1 cellular context compared by ENCODE assay signal in the genomic region with DNA sequence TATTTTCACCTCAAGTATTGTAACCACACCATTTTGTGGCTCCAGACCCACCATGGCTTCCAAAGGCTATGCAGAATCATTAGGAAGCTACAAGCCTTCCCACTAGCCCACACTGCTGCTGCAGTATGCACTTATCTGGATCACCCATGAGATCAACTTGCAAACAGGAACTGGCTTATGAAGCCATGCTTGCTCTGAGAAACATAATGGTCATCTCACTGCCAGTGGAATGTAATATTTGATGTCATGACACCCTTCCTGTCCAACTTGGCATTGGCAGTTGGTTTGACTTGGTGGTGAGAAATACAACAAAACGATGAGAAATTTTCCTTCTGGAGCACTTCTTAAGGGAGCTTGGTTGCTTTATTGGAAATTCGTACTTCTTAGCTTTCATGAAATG.
TF ChIP-seq lines count a peak whose summit lies in the region.

No MANE protein-coding gene starts in this region.

TF ChIP-seq in IMR-90, 13 proteins besides CTCF, POLR2A, EP300 and RAD21:
- TF ChIP-seq CEBPB (IDR thresholded peaks at IDR 0.05; ENCODE audit: low read depth, low read length) (no peak), MAFK (IDR thresholded peaks at IDR 0.05; ENCODE audit: low read depth, low read length) (no peak), RCOR1 (IDR thresholded peaks at IDR 0.05; ENCODE audit: insufficient replicate concordance, low read length) (no peak), RFX5 (IDR thresholded peaks at IDR 0.05; ENCODE audit: low read depth, low read length) (no peak), MXI1 (IDR thresholded peaks at IDR 0.05; ENCODE audit: borderline replicate concordance, low read depth, low read length) (no peak), CHD1 (IDR thresholded peaks at IDR 0.05; ENCODE audit: low read depth, low read length) (no peak), BHLHE40 (IDR thresholded peaks at IDR 0.05; ENCODE audit: low read depth, low read length) (no peak), NFE2L2 (IDR thresholded peaks at IDR 0.05; ENCODE audit: low read depth, low read length) (no peak), SMC3 (IDR thresholded peaks at IDR 0.05; ENCODE audit: low read depth, low read length) (no peak), FOS (IDR thresholded peaks at IDR 0.05; ENCODE audit: low read depth, low read length) (no peak), MAZ (IDR thresholded peaks at IDR 0.05; ENCODE audit: borderline replicate concordance, low read depth, low read length) (no peak)
- TF ChIP-seq, protein P1, sequence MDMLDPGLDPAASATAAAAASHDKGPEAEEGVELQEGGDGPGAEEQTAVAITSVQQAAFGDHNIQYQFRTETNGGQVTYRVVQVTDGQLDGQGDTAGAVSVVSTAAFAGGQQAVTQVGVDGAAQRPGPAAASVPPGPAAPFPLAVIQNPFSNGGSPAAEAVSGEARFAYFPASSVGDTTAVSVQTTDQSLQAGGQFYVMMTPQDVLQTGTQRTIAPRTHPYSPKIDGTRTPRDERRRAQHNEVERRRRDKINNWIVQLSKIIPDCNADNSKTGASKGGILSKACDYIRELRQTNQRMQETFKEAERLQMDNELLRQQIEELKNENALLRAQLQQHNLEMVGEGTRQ (IDR thresholded peaks at IDR 0.05; ENCODE audit: low read depth, low read length), result no peak
- TF ChIP-seq, protein P2, sequence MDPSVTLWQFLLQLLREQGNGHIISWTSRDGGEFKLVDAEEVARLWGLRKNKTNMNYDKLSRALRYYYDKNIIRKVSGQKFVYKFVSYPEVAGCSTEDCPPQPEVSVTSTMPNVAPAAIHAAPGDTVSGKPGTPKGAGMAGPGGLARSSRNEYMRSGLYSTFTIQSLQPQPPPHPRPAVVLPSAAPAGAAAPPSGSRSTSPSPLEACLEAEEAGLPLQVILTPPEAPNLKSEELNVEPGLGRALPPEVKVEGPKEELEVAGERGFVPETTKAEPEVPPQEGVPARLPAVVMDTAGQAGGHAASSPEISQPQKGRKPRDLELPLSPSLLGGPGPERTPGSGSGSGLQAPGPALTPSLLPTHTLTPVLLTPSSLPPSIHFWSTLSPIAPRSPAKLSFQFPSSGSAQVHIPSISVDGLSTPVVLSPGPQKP (IDR thresholded peaks at IDR 0.05; ENCODE audit: borderline replicate concordance, low read depth, low read length), result no peak
